In genomic region chr7:26035552-26035951, GRCh38 we compare ENCODE assay signal across 26 cellular contexts.
"Had no signal": no experiment of that assay in that cellular context is flagged by ENCODE, and none has a peak within 500 bp of the region (broad histone marks: within the 10 kb centered on the region; RNA-seq: fewer than 3 reads in every experiment).

No MANE protein-coding gene starts in this region.

- H3K9me3 ChIP-seq: adrenal gland had no signal

- H3K36me3 Mint-ChIP-seq: activated naive CD8-positive, alpha-beta T cell; T-cell had no signal

- H3K4me3 Mint-ChIP-seq: activated CD4-positive, alpha-beta memory T cell treated with anti-CD3 and anti-CD28 coated beads, Interleukin-2, amount 10 ng/mL, durations not matched to agents 7 days and 5 days; activated CD4-positive, alpha-beta T cell treated with anti-CD3 and anti-CD28 coated beads for 36 hours; activated naive CD4-positive, alpha-beta T cell treated with anti-CD3 and anti-CD28 coated beads for 36 hours; activated naive CD8-positive, alpha-beta T cell; activated T-helper 17 cell treated with anti-CD3 and anti-CD28 coated beads, Interleukin-2, amount 50 U/mL, for 72 hours; T-cell had no signal

- H3K9me3 Mint-ChIP-seq: activated CD4-positive, alpha-beta memory T cell treated with anti-CD3 and anti-CD28 coated beads, Interleukin-2, amount 10 ng/mL, durations not matched to agents 7 days and 5 days; activated naive CD4-positive, alpha-beta T cell treated with anti-CD3 and anti-CD28 coated beads for 36 hours; activated T-helper 17 cell treated with anti-CD3 and anti-CD28 coated beads, Interleukin-2, amount 50 U/mL, for 72 hours; T-cell had no signal

- ATAC-seq: activated CD4-positive, alpha-beta T cell treated with anti-CD3 and anti-CD28 coated beads for 36 hours; activated T-helper 17 cell treated with anti-CD3 and anti-CD28 coated beads, Interleukin-2, amount 50 U/mL, for 72 hours; T-cell had no signal

- DNase-seq: activated CD4-positive, alpha-beta memory T cell treated with anti-CD3 and anti-CD28 coated beads, Interleukin-2, amount 10 ng/mL, durations not matched to agents 7 days and 5 days; activated CD4-positive, alpha-beta T cell treated with anti-CD3 and anti-CD28 coated beads for 36 hours; activated CD4-positive, alpha-beta T cell treated with anti-CD3 and anti-CD28 coated beads, Interleukin-2, amount 50 U/mL, for 1 hour; activated gamma-delta T cell; activated naive CD4-positive, alpha-beta T cell treated with anti-CD3 and anti-CD28 coated beads for 36 hours; activated T-cell treated with anti-CD3 and anti-CD28 coated beads for 4 hours; activated T-cell treated with anti-CD3 and anti-CD28 coated beads, Interleukin-2, amount 50 U/mL, for 48 hours; adrenal gland; anterior cingulate cortex; cerebellar nuclear complex; NCI-H1048; NCI-H146; NCI-H1930; NCI-H345; NCI-H510A; NCI-H526 treated with DMSO at 0.1 percent for 48 hours; NCI-H82; T-cell; T-helper 2 cell; T1000; WERI-Rb-1 had no signal

- H3K27ac ChIP-seq: adrenal gland, KMS-11, PC-9, SK-N-MC, WERI-Rb-1 had no signal

- H3K4me1 Mint-ChIP-seq: activated T-helper 17 cell treated with anti-CD3 and anti-CD28 coated beads, Interleukin-2, amount 50 U/mL, for 72 hours had no signal

- H3K36me3 ChIP-seq: adrenal gland, WERI-Rb-1 had no signal

- H3K4me3 ChIP-seq: adrenal gland, PC-9, SK-N-MC had no signal

- H3K4me1 ChIP-seq: adrenal gland had no signal

- H3K27ac Mint-ChIP-seq: activated CD4-positive, alpha-beta memory T cell treated with anti-CD3 and anti-CD28 coated beads, Interleukin-2, amount 10 ng/mL, durations not matched to agents 7 days and 5 days; activated CD4-positive, alpha-beta T cell treated with anti-CD3 and anti-CD28 coated beads for 36 hours; activated naive CD4-positive, alpha-beta T cell treated with anti-CD3 and anti-CD28 coated beads for 36 hours; activated naive CD8-positive, alpha-beta T cell; activated T-helper 17 cell treated with anti-CD3 and anti-CD28 coated beads, Interleukin-2, amount 50 U/mL, for 72 hours; T-cell had no signal
